In the genomic region with DNA sequence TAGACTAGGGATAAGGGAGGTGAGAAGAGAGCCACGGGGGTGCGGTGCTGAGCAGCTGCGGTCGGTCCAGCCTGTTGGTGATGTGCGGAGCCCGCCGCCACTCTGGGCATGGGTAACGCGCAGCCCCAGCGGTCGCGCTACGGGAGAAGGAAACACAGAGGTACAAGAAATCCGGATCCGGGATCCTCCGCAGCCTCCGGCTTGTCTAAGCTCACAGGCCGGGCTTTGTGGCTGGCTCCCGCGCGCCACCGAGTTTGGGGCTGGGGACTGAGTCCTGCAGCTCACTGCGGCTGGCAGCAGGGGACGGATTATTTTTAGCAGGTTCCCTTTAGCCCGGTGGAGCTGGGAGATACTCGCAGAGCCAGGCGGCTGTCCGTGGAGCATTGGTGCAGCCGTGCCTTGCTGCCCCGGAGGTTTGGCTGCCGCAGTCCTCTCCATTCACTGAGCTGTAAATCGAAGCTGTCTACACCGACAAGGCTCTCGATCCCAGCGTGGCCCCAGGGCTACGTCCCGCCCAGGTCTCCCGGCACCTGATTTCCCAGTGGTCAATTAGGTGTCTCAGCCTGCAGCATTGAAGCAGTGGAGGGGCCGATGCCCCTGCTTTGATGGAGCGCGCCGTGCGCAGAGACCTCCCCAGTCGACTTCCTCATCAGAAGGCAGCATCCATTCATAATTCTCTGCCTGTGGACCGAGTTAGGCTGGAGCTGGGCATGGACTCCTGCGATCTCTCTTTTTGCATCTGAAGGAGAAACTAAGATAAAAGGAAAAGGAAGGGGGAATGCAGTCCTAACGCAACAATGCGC, we compare ENCODE assay signal across 10 cellular contexts.
DNase-seq lines count a peak whose midpoint lies in the region; ATAC-seq and TF ChIP-seq lines count a peak whose summit lies in the region.
"Had no signal": no experiment of that assay in that cellular context is flagged by ENCODE, and none has a peak within 500 bp of the region (broad histone marks: within the 10 kb centered on the region; RNA-seq: fewer than 3 reads in every experiment).

No MANE protein-coding gene starts in this region.

- H3K27me3 Mint-ChIP-seq in CD8-positive, alpha-beta memory T cell = peaks cover 4 to 5% of the 10 kb centered on the region in 2 donors
- H3K27me3 Mint-ChIP-seq in glutamatergic neuron (ENCODE audit: unreplicated experiment) = peaks cover 5% of the 10 kb centered on the region

- H3K4me3 Mint-ChIP-seq in CD8-positive, alpha-beta memory T cell = peak overlapping the region; percentile 75 to 90 (median 88)
- peak overlapping the region; percentile 91 for H3K4me3 Mint-ChIP-seq in glutamatergic neuron (ENCODE audit: unreplicated experiment)

- peaks cover 17% of the 10 kb centered on the region for H3K4me1 ChIP-seq in CD8-positive, alpha-beta memory T cell (ENCODE audit: insufficient read depth, low read length)

- H3K4me3 ChIP-seq in CD8-positive, alpha-beta memory T cell (ENCODE audit: low read length) = peak overlapping the region; percentile 39

- peaks cover 0 to 4% (median 0%) of the 10 kb centered on the region in 5 donors for H3K9me3 Mint-ChIP-seq in CD8-positive, alpha-beta memory T cell
- H3K9me3 Mint-ChIP-seq in glutamatergic neuron (ENCODE audit: unreplicated experiment) = peaks cover 2% of the 10 kb centered on the region

- intact Hi-C loops in posterior cingulate gyrus (cut with DNase I) = no loop called here

- CTCF ChIA-PET in CD8-positive, alpha-beta memory T cell (lab: Charles Lee) = no interaction called here

- ATAC-seq in GM21576 (IDR thresholded peaks at IDR 0.05; ENCODE audit: unreplicated experiment) (no peak), HG02885 (IDR thresholded peaks at IDR 0.05; ENCODE audit: poor library complexity, unreplicated experiment) (no peak)
- ATAC-seq: Panc1 had no signal

- no peaks in the 10 kb centered on the region for H3K36me3 ChIP-seq in CD8-positive, alpha-beta memory T cell (ENCODE audit: insufficient read depth, low read length)

- H3K4me1 Mint-ChIP-seq in CD8-positive, alpha-beta memory T cell = peaks cover 20 to 29% (median 25%) of the 10 kb centered on the region in 3 donors
- H3K4me1 Mint-ChIP-seq in glutamatergic neuron (ENCODE audit: low read depth, unreplicated experiment) = peaks cover 4% of the 10 kb centered on the region

- H3K9me3 ChIP-seq in CD8-positive, alpha-beta memory T cell (ENCODE audit: low read length) = no peaks in the 10 kb centered on the region

- H3K27ac Mint-ChIP-seq in CD8-positive, alpha-beta memory T cell = peak overlapping the region in 5 of 8 donors; percentile 9 to 81 (median 70)
- H3K27ac Mint-ChIP-seq in glutamatergic neuron (ENCODE audit: unreplicated experiment) = no peak overlapping the region

- POLR2A ChIA-PET in CD8-positive, alpha-beta memory T cell (lab: Charles Lee) = no interaction called here

- H3K36me3 Mint-ChIP-seq in CD8-positive, alpha-beta memory T cell = no peaks in the 10 kb centered on the region
- no peaks in the 10 kb centered on the region for H3K36me3 Mint-ChIP-seq in glutamatergic neuron (ENCODE audit: unreplicated experiment)

- no peak for TF ChIP-seq CTCF in glutamatergic neuron (IDR thresholded peaks at IDR 0.05; ENCODE audit: partially characterized antibody, unreplicated experiment)

- no peak for DNase-seq in CD8-positive, alpha-beta memory T cell
- DNase-seq in activated CD8-positive, alpha-beta memory T cell treated with anti-CD3 and anti-CD28 coated beads, Interleukin-2, amount 50 U/mL, for 48 hours = peak; percentile 52
- DNase-seq in glutamatergic neuron (peak; percentile 44), posterior cingulate gyrus (peak in 9 of 10 donors; percentile 22 to 91 (median 40)), NCI-H146 treated with DMSO at 0.1 percent for 48 hours (lab: John Stamatoyannopoulos, UW; ENCODE audit: unreplicated experiment) (no peak), LoVo (ENCODE audit: low spot score) (no peak)
- DNase-seq: amniotic stem cell had no signal

- no peak overlapping the region for H3K27ac ChIP-seq in CD8-positive, alpha-beta memory T cell (ENCODE audit: low read depth, low read length)

- H3K27me3 ChIP-seq in CD8-positive, alpha-beta memory T cell (ENCODE audit: insufficient read depth, low read length, poor library complexity, severe bottlenecking) = no peaks in the 10 kb centered on the region

Comparison
In these comparisons a context has a peak if more than half of its experiments do, and no peak if none do; other contexts are left out.
1. DNase-seq: peak in activated CD8-positive, alpha-beta memory T cell treated with anti-CD3 and anti-CD28 coated beads, Interleukin-2, amount 50 U/mL, for 48 hours (single experiment), glutamatergic neuron (single experiment) and posterior cingulate gyrus (9 of 10); none in CD8-positive, alpha-beta memory T cell (0 of 5), NCI-H146 treated with DMSO at 0.1 percent for 48 hours (single experiment) and LoVo (single experiment).